ENCODE assay signal across 2 cellular contexts in genomic region chr14:64391986-64392385, GRCh38.
TF ChIP-seq lines count a peak whose summit lies in the region.

No MANE protein-coding gene starts in this region.

TF ChIP-seq in GM23338, 12 proteins besides CTCF, POLR2A, EP300 and RAD21:
- TF ChIP-seq ZNF114 (CRISPR knock-in tag; IDR thresholded peaks at IDR 0.05) (no peak), ZNF462 (CRISPR knock-in tag; IDR thresholded peaks at IDR 0.05) (no peak), REST (IDR thresholded peaks at IDR 0.05; ENCODE audit: unreplicated experiment) (no peak), JUNB (IDR thresholded peaks at IDR 0.05; ENCODE audit: unreplicated experiment) (no peak), ZNF331 (CRISPR knock-in tag; IDR thresholded peaks at IDR 0.05; ENCODE audit: low read depth) (no peak), NANOG (IDR thresholded peaks at IDR 0.05; ENCODE audit: borderline replicate concordance) (no peak), POLR2AphosphoS5 (IDR thresholded peaks at IDR 0.05; ENCODE audit: low read depth) (no peak), STAT1 (IDR thresholded peaks at IDR 0.05; ENCODE audit: unreplicated experiment) (no peak), EZH2 (IDR thresholded peaks at IDR 0.05; ENCODE audit: low read depth, unreplicated experiment) (no peak), EZH2phosphoT487 (IDR thresholded peaks at IDR 0.05; ENCODE audit: unreplicated experiment) (no peak), ETS1 (IDR thresholded peaks at IDR 0.05) (no peak), CREB1 (CRISPR knock-in tag; IDR thresholded peaks at IDR 0.05; ENCODE audit: low read depth) (no peak)

TF ChIP-seq in H1, 55 proteins besides CTCF, POLR2A, EP300 and RAD21:
- no peak for TF ChIP-seq RXRA (IDR thresholded peaks at IDR 0.05; ENCODE audit: insufficient read depth, low read depth, low read length)
- TF ChIP-seq RBBP5 (IDR thresholded peaks at IDR 0.05; ENCODE audit: borderline replicate concordance, low read depth, low read length) = no peak
- no peak for TF ChIP-seq USF2 (IDR thresholded peaks at IDR 0.05; ENCODE audit: low read length)
- no peak for TF ChIP-seq JUND (IDR thresholded peaks at IDR 0.05; ENCODE audit: low read length)
- TF ChIP-seq GTF2F1 (IDR thresholded peaks at IDR 0.05; ENCODE audit: borderline replicate concordance, low read depth, low read length) = no peak
- no peak for TF ChIP-seq SP4 (IDR thresholded peaks at IDR 0.05; ENCODE audit: low read length)
- no peak for TF ChIP-seq POU5F1 (IDR thresholded peaks at IDR 0.05; ENCODE audit: low read depth, low read length)
- no peak for TF ChIP-seq SRF (IDR thresholded peaks at IDR 0.05; ENCODE audit: low read depth, low read length)
- no peak for TF ChIP-seq CHD1 (IDR thresholded peaks at IDR 0.05; ENCODE audit: low read depth, low read length)
- no peak for TF ChIP-seq SIN3A (conservative IDR thresholded peaks at IDR 0.05 in 1 of 2, IDR thresholded peaks at IDR 0.05 in 1 of 2; ENCODE audit: low read depth in 1 of 2, low read length in 2 of 2)
- TF ChIP-seq KDM5A (IDR thresholded peaks at IDR 0.05; ENCODE audit: low read length) = no peak
- no peak for TF ChIP-seq BRCA1 (IDR thresholded peaks at IDR 0.05; ENCODE audit: low read depth, low read length)
- no peak for TF ChIP-seq CREB1 (IDR thresholded peaks at IDR 0.05)
- TF ChIP-seq TAF7 (optimal IDR thresholded peaks at IDR 0.05; ENCODE audit: borderline replicate concordance, low read depth, low read length) = no peak
- no peak for TF ChIP-seq EGR1 (IDR thresholded peaks at IDR 0.05; ENCODE audit: borderline replicate concordance, low read depth, low read length)
